In the genomic region with DNA sequence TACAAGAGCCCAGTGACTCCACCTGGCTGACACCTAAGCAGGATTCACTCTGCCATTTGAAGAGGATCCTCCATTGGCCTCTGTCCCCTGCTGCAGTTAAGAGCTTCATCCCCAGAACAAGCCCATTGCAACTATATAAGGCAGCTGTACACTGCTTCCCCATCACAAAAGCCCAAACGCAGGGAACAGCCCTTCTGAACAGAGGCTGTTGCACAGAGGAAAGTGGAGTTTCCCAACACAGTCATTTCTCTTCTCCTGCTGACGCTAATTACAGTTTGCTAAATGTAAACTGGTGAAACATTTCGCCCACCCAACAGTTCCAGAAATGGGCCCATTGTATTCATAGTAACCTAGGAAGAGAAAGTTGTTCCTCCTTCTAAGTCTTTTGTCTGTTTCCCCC, we compare ENCODE assay signal across 25 cellular contexts.
A peak's percentile ranks its signal among the peaks of the same experiment; 100 is the strongest.
DNase-seq lines count a peak whose midpoint lies in the region; ATAC-seq, FAIRE-seq and TF ChIP-seq lines count a peak whose summit lies in the region.
"Had no signal": no experiment of that assay in that cellular context is flagged by ENCODE, and none has a peak within 500 bp of the region (broad histone marks: within the 10 kb centered on the region; RNA-seq: fewer than 3 reads in every experiment).

No MANE protein-coding gene starts in this region.

- no peaks in the 10 kb centered on the region for H3K9me3 ChIP-seq in GM12878 (replicated peaks; ENCODE audit: control insufficient read depth, insufficient read depth, low read length)
- H3K9me3 ChIP-seq in neuronal stem cell (replicated peaks in 1 of 2; ENCODE audit: control insufficient read depth in 2 of 2, insufficient read depth in 1 of 2, low read depth in 1 of 2, low read length in 2 of 2), result no peaks in the 10 kb centered on the region
- H3K9me3 ChIP-seq: BE2C, BLaER1 had no signal

- CTCF ChIA-PET in GM12878 (lab: Yijun Ruan, JAX) (no interaction called here), HEK293T (lab: Yijun Ruan, JAX) (no interaction called here)

- H3K9ac ChIP-seq in GM12878 (ENCODE audit: control insufficient read depth, insufficient read depth, low read length) (no peak overlapping the region), neuronal stem cell (ENCODE audit: low read depth, low read length, poor library complexity) (no peak overlapping the region)
- H3K9ac ChIP-seq: BLaER1 had no signal

- no peak for DNase-seq in GM12878 (ENCODE audit: low read depth, low spot score)
- DNase-seq in neuronal stem cell (ENCODE audit: low spot score), result no peak
- no peak for DNase-seq in amniotic stem cell (lab: John Stamatoyannopoulos, UW)
- no peak for DNase-seq in HEK293T (ENCODE audit: extremely low spot score)
- DNase-seq: 8988T; ACHN; BE2C; C1 segment of cervical spinal cord; CD4-positive, alpha-beta memory T cell; CD4-positive, CD25-positive, alpha-beta regulatory T cell; CD8-positive, alpha-beta memory T cell; DMS 273 treated with DMSO at 0.1 percent for 48 hours; DMS153; DMS53; DMS79; DND-41; EL; GDM1 had no signal

- H3K27me3 ChIP-seq in GM12878 (replicated peaks in 1 of 2; ENCODE audit: control insufficient read depth in 2 of 2, insufficient read depth in 2 of 2, low read length in 1 of 2) (no peaks in the 10 kb centered on the region), neuronal stem cell (ENCODE audit: control insufficient read depth in 3 of 3, insufficient read depth in 3 of 3, low read depth in 1 of 3, low read length in 3 of 3) (no peaks in the 10 kb centered on the region)
- H3K27me3 ChIP-seq: BE2C, BLaER1 had no signal

- TF ChIP-seq EP300 in GM12878 (IDR thresholded peaks at IDR 0.05; ENCODE audit: borderline replicate concordance in 1 of 2, control insufficient read depth in 1 of 2, low read depth in 2 of 2, low read length in 2 of 2), result 0 out of 4 replicates have a peak, but pooled peaks of 1 of the 2 experiments have one; percentile 13

- H3K36me3 ChIP-seq in GM12878 (ENCODE audit: control insufficient read depth in 2 of 2, insufficient read depth in 2 of 2, low read length in 1 of 2) (no peaks in the 10 kb centered on the region), neuronal stem cell (replicated peaks in 1 of 2; ENCODE audit: control insufficient read depth in 2 of 2, insufficient read depth in 2 of 2, low read length in 2 of 2) (no peaks in the 10 kb centered on the region)
- H3K36me3 ChIP-seq: BE2C, BLaER1 had no signal

- H2BK120ac ChIP-seq in neuronal stem cell (ENCODE audit: low read depth, low read length), result no peak overlapping the region

- TF ChIP-seq RAD21 in GM12878 (IDR thresholded peaks at IDR 0.05; ENCODE audit: insufficient read depth, low read depth, low read length), result no peak

- H3K18ac ChIP-seq in neuronal stem cell (ENCODE audit: low read length), result peak overlapping the region; percentile 60

- no TSS peak for BruUV-seq in GM12878 (replicated peaks; lab: Mats Ljungman, UMichigan)

- in situ Hi-C loops in GM12878 (cut with MboI), result no loop called here

- no peak overlapping the region for H2BK12ac ChIP-seq in neuronal stem cell (ENCODE audit: low read length)

- TF ChIP-seq CTCF in GM12878 (IDR thresholded peaks at IDR 0.05 in 2 of 3, conservative IDR thresholded peaks at IDR 0.05 in 1 of 3; ENCODE audit: control insufficient read depth in 2 of 3, extremely low read depth in 1 of 3, insufficient read depth in 1 of 3, low read depth in 3 of 3, low read length in 3 of 3), result no peak

- RAD21 ChIA-PET in GM12878 (lab: Charles Lee; ENCODE audit: unreplicated experiment), result no interaction called here

- intact Hi-C loops in GM12878 (cut with micrococcal nuclease; ENCODE audit: unreplicated experiment), result no loop called here

- H2BK5ac ChIP-seq in neuronal stem cell (ENCODE audit: low read length), result no peak overlapping the region

- H3K23ac ChIP-seq in neuronal stem cell (ENCODE audit: low read depth, low read length, poor library complexity), result no peak overlapping the region

- H2AFZ ChIP-seq in GM12878 (ENCODE audit: control insufficient read depth, low read depth, low read length) (no peak overlapping the region), neuronal stem cell (ENCODE audit: low read length) (no peak overlapping the region)

- TF ChIP-seq POLR2A in GM12878 (IDR thresholded peaks at IDR 0.05; ENCODE audit: low read depth, low read length), result no peak

- H3K4me3 ChIP-seq in GM12878 (no peak overlapping the region), neuronal stem cell (ENCODE audit: low read length in 2 of 2) (no peak overlapping the region)
- H3K4me3 ChIP-seq: BLaER1 had no signal

- no peak overlapping the region for H4K91ac ChIP-seq in neuronal stem cell (ENCODE audit: low read depth, low read length, poor library complexity)

- ATAC-seq in HG02852 (IDR thresholded peaks at IDR 0.05; ENCODE audit: unreplicated experiment) (peak; percentile 75), GM12878 (peak; percentile 81), HG02763 (IDR thresholded peaks at IDR 0.05; ENCODE audit: unreplicated experiment) (no peak), GM21515 (IDR thresholded peaks at IDR 0.05; ENCODE audit: unreplicated experiment) (no peak)

- H3K27ac ChIP-seq in GM12878 (ENCODE audit: control insufficient read depth, insufficient read depth), result no peak overlapping the region
- H3K27ac ChIP-seq in neuronal stem cell (replicated peaks; ENCODE audit: low read length), result no peak overlapping the region
- H3K27ac ChIP-seq: BLaER1 had no signal

- H4K8ac ChIP-seq in neuronal stem cell (ENCODE audit: low read depth, low read length), result no peak overlapping the region

- no peak for FAIRE-seq in GM12878 (lab: Jason Lieb, UNC)
- FAIRE-seq: A204.1, GM12892, GM18507 had no signal

- no peak overlapping the region for H2AK5ac ChIP-seq in neuronal stem cell (ENCODE audit: low read depth, low read length)

- H3K4me2 ChIP-seq in GM12878 (ENCODE audit: control insufficient read depth, insufficient read depth), result no peak overlapping the region
- no peak overlapping the region for H3K4me2 ChIP-seq in neuronal stem cell (ENCODE audit: insufficient read depth, low read length, poor library complexity, severe bottlenecking)
- H3K4me2 ChIP-seq: BLaER1 had no signal

- 2% methylated on average over 3 of the region's 3 CpGs for WGBS in GM12878 (ENCODE audit: insufficient coverage, insufficient replicate concordance, low lambda C conversion rate, missing lambda C conversion rate)
- WGBS in neuronal stem cell (ENCODE audit: extremely low coverage in 2 of 2, insufficient read length in 2 of 2, insufficient replicate concordance in 1 of 2), 2 donors, result no CpG with 5 or more reads among the region's 3 CpGs

- H2BK15ac ChIP-seq in neuronal stem cell (ENCODE audit: low read length), result no peak overlapping the region

- H3K79me1 ChIP-seq in neuronal stem cell (ENCODE audit: low read depth, low read length), result no peaks in the 10 kb centered on the region

- H3K14ac ChIP-seq in neuronal stem cell (ENCODE audit: low read length), result no peak overlapping the region

- H3K4me1 ChIP-seq in GM12878 (ENCODE audit: control insufficient read depth, insufficient read depth, low read length) (no peaks in the 10 kb centered on the region), neuronal stem cell (ENCODE audit: control insufficient read depth in 2 of 2, insufficient read depth in 1 of 2, low read depth in 1 of 2, low read length in 2 of 2) (peaks cover 10 to 23% of the 10 kb centered on the region in 2 donors)
- H3K4me1 ChIP-seq: BE2C, BLaER1 had no signal

- POLR2A ChIA-PET in GM12878 (lab: Charles Lee) (no interaction called here), HEK293T (lab: Yijun Ruan, JAX) (no interaction called here)

- H3K4ac ChIP-seq in neuronal stem cell (ENCODE audit: low read length), result no peak overlapping the region

- no peaks in the 10 kb centered on the region for H3K79me2 ChIP-seq in GM12878 (ENCODE audit: control insufficient read depth, insufficient read depth, low read length)

- no peaks in the 10 kb centered on the region for H4K20me1 ChIP-seq in GM12878 (ENCODE audit: control insufficient read depth, insufficient read depth)
- H4K20me1 ChIP-seq: BLaER1 had no signal

- SMC1A ChIA-PET in GM12878 (lab: Charles Lee; ENCODE audit: uncharacterized antibody, unreplicated experiment), result interaction anchor here (1.5 kb wide), 1 partner anchor 11 kb away, joined by 5 read pairs; no protein-coding TSS in a partner anchor

TF ChIP-seq in GM12878, 131 proteins besides CTCF, POLR2A, EP300 and RAD21:
- no peak for TF ChIP-seq CBX5 (IDR thresholded peaks at IDR 0.05; ENCODE audit: low read depth)
- peak; percentile 28; the same call in 1 of the 2 replicates for TF ChIP-seq MTA2 (IDR thresholded peaks at IDR 0.05; ENCODE audit: low read depth)
- TF ChIP-seq NR2C2 (IDR thresholded peaks at IDR 0.05; ENCODE audit: borderline replicate concordance, control insufficient read depth, insufficient read length, low read depth), result no peak
- TF ChIP-seq DPF2 (IDR thresholded peaks at IDR 0.05), result peak; percentile 26; the same call in 1 of the 2 replicates
- no peak for TF ChIP-seq SRF (IDR thresholded peaks at IDR 0.05; ENCODE audit: low read depth in 2 of 2, low read length in 2 of 2)
- TF ChIP-seq IKZF2 (IDR thresholded peaks at IDR 0.05), result peak; percentile 19 to 25; a peak in 2 of 4 replicates
- TF ChIP-seq IKZF1 (conservative IDR thresholded peaks at IDR 0.05), result peak; percentile 25; the same call in 1 of the 2 replicates

TF ChIP-seq in HEK293T, 16 proteins besides CTCF, POLR2A, EP300 and RAD21:
- no peak for TF ChIP-seq TARDBP (IDR thresholded peaks at IDR 0.05)

Comparison
In these comparisons a context has a peak if more than half of its experiments do, and no peak if none do; other contexts are left out.
1. ATAC-seq: peak in HG02852 (single experiment) and GM12878 (single experiment); none in HG02763 (single experiment) and GM21515 (single experiment).